In the genomic region with DNA sequence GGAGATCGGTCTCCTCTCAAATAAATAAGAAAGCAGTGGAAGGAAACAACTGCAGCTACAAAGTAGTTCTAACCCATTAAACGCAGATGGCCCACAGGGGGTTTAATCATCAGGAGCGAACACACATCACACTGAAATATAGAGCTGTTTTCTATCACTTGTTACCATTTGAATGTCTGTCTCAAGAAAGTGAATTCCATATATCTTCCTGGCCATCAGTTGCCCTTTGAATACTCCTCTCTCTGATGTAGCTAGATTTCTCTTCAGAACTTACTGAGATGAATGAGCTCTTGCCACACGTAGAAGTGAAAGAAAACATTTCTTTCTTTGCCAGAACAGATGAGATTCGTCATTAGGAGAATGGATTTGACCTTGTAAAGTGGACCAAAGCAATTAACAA, we compare ENCODE assay signal across 1 cellular context.
TF ChIP-seq lines count a peak whose summit lies in the region.

No MANE protein-coding gene starts in this region.

TF ChIP-seq in H1, 55 proteins besides CTCF, POLR2A, EP300 and RAD21:
- no peak for TF ChIP-seq SIX5 (IDR thresholded peaks at IDR 0.05; ENCODE audit: low read depth, low read length)
- TF ChIP-seq E2F6 (IDR thresholded peaks at IDR 0.05): no peak
- no peak for TF ChIP-seq FOSL1 (IDR thresholded peaks at IDR 0.05; ENCODE audit: insufficient read depth, low read depth, low read length)
- TF ChIP-seq USF2 (IDR thresholded peaks at IDR 0.05; ENCODE audit: low read length): no peak
- TF ChIP-seq CHD2 (IDR thresholded peaks at IDR 0.05; ENCODE audit: low read length): no peak
- no peak for TF ChIP-seq SUZ12 (IDR thresholded peaks at IDR 0.05; ENCODE audit: low read length)
- TF ChIP-seq RNF2 (IDR thresholded peaks at IDR 0.05; ENCODE audit: borderline replicate concordance, low read depth, low read length, missing control alignments, poor library complexity, severe bottlenecking): no peak
- TF ChIP-seq CTBP2 (IDR thresholded peaks at IDR 0.05; ENCODE audit: borderline replicate concordance, insufficient read depth, insufficient read length, low read length): no peak
- TF ChIP-seq ASH2L (IDR thresholded peaks at IDR 0.05; ENCODE audit: low read length): no peak
- no peak for TF ChIP-seq BRCA1 (IDR thresholded peaks at IDR 0.05; ENCODE audit: low read depth, low read length)
- TF ChIP-seq MAFK (IDR thresholded peaks at IDR 0.05; ENCODE audit: low read depth, low read length): no peak
- no peak for TF ChIP-seq CREB1 (IDR thresholded peaks at IDR 0.05)
- no peak for TF ChIP-seq TBP (IDR thresholded peaks at IDR 0.05; ENCODE audit: low read depth, low read length)
- TF ChIP-seq PHF8 (conservative IDR thresholded peaks at IDR 0.05; ENCODE audit: low read depth, low read length): no peak
- no peak for TF ChIP-seq TAF7 (optimal IDR thresholded peaks at IDR 0.05; ENCODE audit: borderline replicate concordance, low read depth, low read length)
- TF ChIP-seq BACH1 (IDR thresholded peaks at IDR 0.05; ENCODE audit: low read length): no peak
- TF ChIP-seq, protein P1, sequence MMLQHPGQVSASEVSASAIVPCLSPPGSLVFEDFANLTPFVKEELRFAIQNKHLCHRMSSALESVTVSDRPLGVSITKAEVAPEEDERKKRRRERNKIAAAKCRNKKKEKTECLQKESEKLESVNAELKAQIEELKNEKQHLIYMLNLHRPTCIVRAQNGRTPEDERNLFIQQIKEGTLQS (IDR thresholded peaks at IDR 0.05; ENCODE audit: insufficient read depth, low read depth, low read length): no peak
- no peak for TF ChIP-seq POU5F1 (IDR thresholded peaks at IDR 0.05; ENCODE audit: low read depth, low read length)
